In genomic region chr16:70685938-70686375, GRCh38 we compare ENCODE assay signal across 8 cellular contexts. TPM values are rescaled to one million over a fixed set of nuclear protein-coding genes. Genes with fewer than 3 reads are reported as not detected.
DNase-seq lines count a peak whose midpoint lies in the region; ATAC-seq and TF ChIP-seq lines count a peak whose summit lies in the region.

MTSS2 (minus strand) TSS chr16:70686053; CDS start chr16:70685791, 262 bp downstream.

- peaks cover 85 to 95% (median 86%) of the 10 kb centered on the region in 3 donors for H3K4me1 ChIP-seq in esophagus squamous epithelium
- H3K4me1 ChIP-seq in thyroid gland = peaks cover 25 to 82% of the 10 kb centered on the region in 2 donors

- no peaks in the 10 kb centered on the region for H3K36me3 Mint-ChIP-seq in activated CD8-positive, alpha-beta T cell treated with anti-CD3 and anti-CD28 coated beads, Interleukin-2, amount 10 ng/mL, durations not matched to agents 7 days and 5 days (ENCODE audit: low read depth)

- CTCF ChIA-PET in activated CD8-positive, alpha-beta T cell treated with anti-CD3 and anti-CD28 coated beads, Interleukin-2, amount 10 ng/mL, durations not matched to agents 7 days and 5 days (lab: Charles Lee) = interaction anchor here (1.2 kb wide), 1 partner anchor 52 kb away, joined by 4 read pairs; no protein-coding TSS in a partner anchor

- H3K27ac ChIP-seq in esophagus squamous epithelium (peak within 1 kb of the TSS; percentile 88 to 95 (median 92)), thyroid gland (peak within 1 kb of the TSS; percentile 56 to 83 (median 72))

- H3K9me3 Mint-ChIP-seq in activated CD8-positive, alpha-beta T cell treated with anti-CD3 and anti-CD28 coated beads, Interleukin-2, amount 10 ng/mL, durations not matched to agents 7 days and 5 days (ENCODE audit: insufficient read depth) = no peaks in the 10 kb centered on the region

- WGBS in esophagus squamous epithelium, 2 donors = 0% methylated on average over 1 to 4 of the region's 72 CpGs
- WGBS in thyroid gland, 2 donors = 0% methylated on average over 1 of the region's 72 CpGs; no CpG with 5 or more reads in 1 of the 2 donors

- H3K4me3 ChIP-seq in esophagus squamous epithelium (peak within 1 kb of the TSS; percentile 61 to 85 (median 76)), thyroid gland (replicated peaks in 1 of 3) (peak within 1 kb of the TSS; percentile 48 to 61 (median 54))

- TF ChIP-seq CTCF in esophagus squamous epithelium (IDR thresholded peaks at IDR 0.05) (peak in 1 of 6 experiments; percentile 23), thyroid gland (IDR thresholded peaks at IDR 0.05) (no peak)

- H3K4me3 Mint-ChIP-seq in activated CD8-positive, alpha-beta T cell treated with anti-CD3 and anti-CD28 coated beads, Interleukin-2, amount 10 ng/mL, durations not matched to agents 7 days and 5 days = peak within 1 kb of the TSS; percentile 56

- H3K9me3 ChIP-seq in esophagus squamous epithelium (no peaks in the 10 kb centered on the region), thyroid gland (no peaks in the 10 kb centered on the region)

- peak; percentile 15 to 17 for ATAC-seq in activated CD4-positive, CD25-positive, alpha-beta regulatory T cell treated with anti-CD3 and anti-CD28 coated beads, Interleukin-2, amount 50 U/mL, for 24 hours
- peak; percentile 49 for ATAC-seq in activated CD8-positive, alpha-beta T cell treated with anti-CD3 and anti-CD28 coated beads, Interleukin-2, amount 10 ng/mL, durations not matched to agents 7 days and 5 days
- no peak for ATAC-seq in HG02678 (IDR thresholded peaks at IDR 0.05; ENCODE audit: unreplicated experiment)

- TF ChIP-seq POLR2A in esophagus squamous epithelium (IDR thresholded peaks at IDR 0.05) = peak in 2 of 4 donors; percentile 49 to 52
- peak in 1 of 2 donors; percentile 60 for TF ChIP-seq POLR2A in thyroid gland (IDR thresholded peaks at IDR 0.05)

- POLR2A ChIA-PET in activated CD8-positive, alpha-beta T cell treated with anti-CD3 and anti-CD28 coated beads, Interleukin-2, amount 10 ng/mL, durations not matched to agents 7 days and 5 days (lab: Charles Lee) = no interaction called here

- H3K27me3 Mint-ChIP-seq in activated CD8-positive, alpha-beta T cell treated with anti-CD3 and anti-CD28 coated beads, Interleukin-2, amount 10 ng/mL, durations not matched to agents 7 days and 5 days (ENCODE audit: low read depth) = peaks cover 9% of the 10 kb centered on the region

- H3K36me3 ChIP-seq in esophagus squamous epithelium = peaks cover 0 to 9% (median 0%) of the 10 kb centered on the region in 3 donors
- H3K36me3 ChIP-seq in thyroid gland = no peaks in the 10 kb centered on the region

- no peak within 1 kb of the TSS for H3K27ac Mint-ChIP-seq in activated CD8-positive, alpha-beta T cell treated with anti-CD3 and anti-CD28 coated beads, Interleukin-2, amount 10 ng/mL, durations not matched to agents 7 days and 5 days

- H3K27me3 ChIP-seq in esophagus squamous epithelium (no peaks in the 10 kb centered on the region), thyroid gland (no peaks in the 10 kb centered on the region)

- H3K4me1 Mint-ChIP-seq in activated CD8-positive, alpha-beta T cell treated with anti-CD3 and anti-CD28 coated beads, Interleukin-2, amount 10 ng/mL, durations not matched to agents 7 days and 5 days (ENCODE audit: low read depth) = peaks cover 14% of the 10 kb centered on the region

- DNase-seq in activated CD4-positive, CD25-positive, alpha-beta regulatory T cell (lab: John Stamatoyannopoulos, UW) = no peak
- DNase-seq in NCI-H1436 (lab: John Stamatoyannopoulos, UW) (peak; percentile 74), esophagus squamous epithelium (lab: John Stamatoyannopoulos, UW) (no peak), midbrain (lab: John Stamatoyannopoulos, UW) (peak; percentile 87), thyroid gland (peak; percentile 90 to 91)
- DNase-seq in activated CD8-positive, alpha-beta T cell treated with anti-CD3 and anti-CD28 coated beads, Interleukin-2, amount 10 ng/mL, durations not matched to agents 7 days and 5 days = peak; percentile 45

- intact Hi-C loops in esophagus squamous epithelium (cut with DNase I) (no loop called here), thyroid gland (cut with DNase I) (no loop called here)

RNA-seq across cellular contexts. Expression of gene MTSS2, which starts in this region (rescaled TPM):
- total RNA-seq in activated CD8-positive, alpha-beta T cell treated with anti-CD3 and anti-CD28 coated beads, Interleukin-2, amount 10 ng/mL, durations not matched to agents 7 days and 5 days = 1 to 10 TPM; 5.7 to 6.0 TPM
- total RNA-seq in esophagus squamous epithelium (10 to 100 TPM; 15.5 to 39.7 (median 27.5) TPM), thyroid gland (10 to 100 TPM; 11.3 to 39.8 (median 26.7) TPM)

Comparison
In these comparisons a context has a peak if more than half of its experiments do, and no peak if none do; other contexts are left out.
1. DNase-seq: peak in NCI-H1436 (single experiment), activated CD8-positive, alpha-beta T cell treated with anti-CD3 and anti-CD28 coated beads, Interleukin-2, amount 10 ng/mL, durations not matched to agents 7 days and 5 days (single experiment), midbrain (single experiment) and thyroid gland (2 of 2); none in activated CD4-positive, CD25-positive, alpha-beta regulatory T cell (0 of 4) and esophagus squamous epithelium (single experiment).